Comparison of ENCODE assay signal across 24 cellular contexts in the genomic region with DNA sequence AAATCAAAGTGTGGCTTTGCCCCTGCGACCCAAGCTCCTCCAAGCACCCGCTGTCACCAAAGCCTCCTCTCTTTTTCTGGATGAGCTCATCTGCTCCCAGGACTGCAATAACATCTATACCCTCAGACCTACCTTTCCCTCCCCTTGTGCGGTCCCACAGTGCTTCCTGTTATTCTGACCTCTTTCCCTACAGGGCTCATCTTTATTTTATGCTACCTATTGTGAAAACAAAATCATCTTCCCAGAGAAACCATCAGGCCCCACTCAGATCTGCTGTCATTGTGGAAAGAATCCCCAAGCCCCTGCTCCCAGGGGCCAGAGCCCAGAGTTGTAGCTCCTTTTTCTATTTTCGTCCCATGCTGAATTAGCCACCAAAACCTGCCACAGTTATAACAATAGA.
"Had no signal": no experiment of that assay in that cellular context is flagged by ENCODE, and none has a peak within 500 bp of the region (broad histone marks: within the 10 kb centered on the region; RNA-seq: fewer than 3 reads in every experiment).

No MANE protein-coding gene starts in this region.

- DNase-seq: head of caudate nucleus; hypothalamus; immature natural killer cell; islet precursor cell; left ventricle myocardium inferior; naive B cell; natural killer cell; nucleus accumbens; stimulated activated CD4-positive, alpha-beta T cell treated with anti-CD3 and anti-CD28 coated beads, Interleukin-12 subunit alpha, Interleukin-12 subunit beta, amount 100 ng/mL, for 4 hours; stimulated activated CD4-positive, alpha-beta T cell treated with anti-CD3 and anti-CD28 coated beads, Interleukin-15, amount 100 ng/mL, for 24 hours; stimulated activated CD4-positive, alpha-beta T cell treated with anti-CD3 and anti-CD28 coated beads, Interleukin-2, amount 100 ng/mL, for 24 hours; stimulated activated CD4-positive, alpha-beta T cell treated with anti-CD3 and anti-CD28 coated beads, Interleukin-4, amount 100 ng/mL, for 1 hour; stimulated activated naive B cell treated with anti-CD40 and anti-IgM and Interleukin-4, amounts not matched to agents 10 μg/mL and 1 μg/mL and 100 μg/mL, for 72 hours; stimulated activated naive CD8-positive, alpha-beta T cell treated with anti-CD3 and anti-CD28 coated beads, Interleukin-15, Interleukin-2, amounts not matched to agents 100 U/mL and 50 U/mL, for 24 hours; stomach; testis; thyroid gland; transverse colon; upper lobe of right lung had no signal

- H3K27me3 ChIP-seq: right atrium auricular region, stomach, testis, thyroid gland, transverse colon, upper lobe of right lung had no signal

- H3K4me3 Mint-ChIP-seq: immature natural killer cell; naive B cell; natural killer cell; neural crest cell; stimulated activated naive B cell treated with anti-CD40 and anti-IgM and Interleukin-4, amounts not matched to agents 10 μg/mL and 1 μg/mL and 100 μg/mL, for 72 hours had no signal

- H3K9ac ChIP-seq: parathyroid adenoma had no signal

- H3K27ac Mint-ChIP-seq: immature natural killer cell; naive B cell; natural killer cell; stimulated activated naive B cell treated with anti-CD40 and anti-IgM and Interleukin-4, amounts not matched to agents 10 μg/mL and 1 μg/mL and 100 μg/mL, for 72 hours had no signal

- H3K4me3 ChIP-seq: left ventricle myocardium inferior, lung, right atrium auricular region, skin epidermis, stomach, testis, thyroid gland, transverse colon, upper lobe of right lung had no signal

- H3K9me3 Mint-ChIP-seq: neural crest cell; stimulated activated naive B cell treated with anti-CD40 and anti-IgM and Interleukin-4, amounts not matched to agents 10 μg/mL and 1 μg/mL and 100 μg/mL, for 72 hours had no signal

- H3K36me3 ChIP-seq: left ventricle myocardium inferior, right atrium auricular region, stomach, thyroid gland, transverse colon, upper lobe of right lung had no signal

- H3K9me3 ChIP-seq: left ventricle myocardium inferior, right atrium auricular region, stomach, testis, thyroid gland, transverse colon, upper lobe of right lung had no signal

- H3K4me1 ChIP-seq: parathyroid adenoma, right atrium auricular region, testis, thyroid gland, transverse colon, upper lobe of right lung had no signal

- H3K4me1 Mint-ChIP-seq: immature natural killer cell; naive B cell; natural killer cell; stimulated activated naive B cell treated with anti-CD40 and anti-IgM and Interleukin-4, amounts not matched to agents 10 μg/mL and 1 μg/mL and 100 μg/mL, for 72 hours had no signal

- H3K36me3 Mint-ChIP-seq: immature natural killer cell; naive B cell; natural killer cell; stimulated activated naive B cell treated with anti-CD40 and anti-IgM and Interleukin-4, amounts not matched to agents 10 μg/mL and 1 μg/mL and 100 μg/mL, for 72 hours had no signal

- H3K27ac ChIP-seq: parathyroid adenoma, right atrium auricular region, skin epidermis, stomach, testis, thyroid gland, transverse colon, upper lobe of right lung had no signal
